Comparison of ENCODE assay signal across 27 cellular contexts in genomic region chr6:44397424-44398169, GRCh38. TPM values are rescaled to one million over a fixed set of nuclear protein-coding genes. Genes with fewer than 3 reads are reported as not detected.
A peak's percentile ranks its signal among the peaks of the same experiment; 100 is the strongest.
DNase-seq lines count a peak whose midpoint lies in the region; FAIRE-seq and TF ChIP-seq lines count a peak whose summit lies in the region.
"Had no signal": no experiment of that assay in that cellular context is flagged by ENCODE, and none has a peak within 500 bp of the region (broad histone marks: within the 10 kb centered on the region; RNA-seq: fewer than 3 reads in every experiment).

No MANE protein-coding gene starts in this region.

- peaks cover 32% of the 10 kb centered on the region for H3K79me2 ChIP-seq in SK-N-SH (ENCODE audit: insufficient read depth)

- no peak overlapping the region for H3K27ac Mint-ChIP-seq in MCF 10A (ENCODE audit: low read depth, unreplicated experiment)
- H3K27ac Mint-ChIP-seq: activated naive CD4-positive, alpha-beta T cell treated with anti-CD3 and anti-CD28 coated beads, Interleukin-2, amount 10 ng/mL, durations not matched to agents 7 days and 5 days; activated T-cell treated with anti-CD3 and anti-CD28 coated beads, Interleukin-2, amount 50 U/mL, for 72 hours had no signal

- TF ChIP-seq RAD21 in SK-N-SH (IDR thresholded peaks at IDR 0.05; ENCODE audit: low read length): peak; percentile 8; the same call in 1 of the 2 replicates

- peaks cover 73% of the 10 kb centered on the region for H3K36me3 Mint-ChIP-seq in MCF 10A (ENCODE audit: insufficient read depth, unreplicated experiment)

- no peaks in the 10 kb centered on the region for H3K9me2 ChIP-seq in SK-N-SH

- TF ChIP-seq CTCF in MCF 10A (IDR thresholded peaks at IDR 0.05; ENCODE audit: unreplicated experiment) (no peak), breast epithelium (IDR thresholded peaks at IDR 0.05) (no peak), SK-N-SH (IDR thresholded peaks at IDR 0.05) (peak; percentile 16; the same call in 1 of the 2 replicates), left ventricle myocardium inferior (IDR thresholded peaks at IDR 0.05; ENCODE audit: borderline replicate concordance) (no peak)

- TF ChIP-seq POLR2A in breast epithelium (IDR thresholded peaks at IDR 0.05) (no peak), GM12891 (IDR thresholded peaks at IDR 0.05; ENCODE audit: low read depth, low read length) (no peak)

- POLR2A ChIA-PET in MCF 10A (lab: Yijun Ruan, JAX): interaction anchor here (1.0 kb wide), 1 partner anchor 10 kb away, joined by 6 read pairs; the partner anchor contains the start of gene CDC5L
- POLR2A ChIA-PET in SK-N-SH (lab: Yijun Ruan, JAX): interaction anchor here (1.4 kb wide), 1 partner anchor 10 kb away, joined by 4 read pairs; the partner anchor contains the start of gene CDC5L

- H3K4me3 ChIP-seq in breast epithelium (no peak overlapping the region), SK-N-SH (ENCODE audit: low read depth in 2 of 2, low read length in 1 of 2) (no peak overlapping the region), left ventricle myocardium inferior (no peak overlapping the region), MG63 (no peak overlapping the region)
- H3K4me3 ChIP-seq: BLaER1, mucosa of descending colon, smooth muscle cell, upper lobe of left lung had no signal

- 45% methylated on average over 1 of the region's 1 CpG for WGBS in SK-N-SH (ENCODE audit: low lambda C conversion rate)

- DNase-seq in MCF 10A (ENCODE audit: unreplicated experiment): no peak
- no peak for DNase-seq in breast epithelium (ENCODE audit: low spot score in 2 of 2)
- DNase-seq in SK-N-SH: peak; percentile 64
- no peak for DNase-seq in left ventricle myocardium inferior
- no peak for DNase-seq in stimulated activated CD4-positive, alpha-beta T cell treated with anti-CD3 and anti-CD28 coated beads, Interleukin-2, amount 100 ng/mL, for 48 hours
- no peak for DNase-seq in MG63
- no peak for DNase-seq in NOMO-1 treated with DMSO at 0.1 percent for 48 hours (lab: John Stamatoyannopoulos, UW; ENCODE audit: unreplicated experiment)
- no peak for DNase-seq in GM12891 (ENCODE audit: insufficient read length, low spot score)
- DNase-seq: activated naive CD4-positive, alpha-beta T cell treated with anti-CD3 and anti-CD28 coated beads, Interleukin-2, amount 10 ng/mL, durations not matched to agents 7 days and 5 days; activated T-cell treated with anti-CD3 and anti-CD28 coated beads, Interleukin-2, amount 50 U/mL, for 72 hours; cerebellar nuclear complex; mucosa of descending colon; NCI-H1930; NCI-H345; stimulated activated CD4-positive, alpha-beta T cell treated with anti-CD3 and anti-CD28 coated beads, Interleukin-4, amount 100 ng/mL, for 4 hours; SW 1271; upper lobe of left lung had no signal

- BruUV-seq in MCF 10A (replicated peaks; lab: Mats Ljungman, UMichigan): TSS peak; percentile 4

- peak overlapping the region in 1 of 2 donors; percentile 50 for H3K27ac ChIP-seq in breast epithelium
- H3K27ac ChIP-seq in SK-N-SH (ENCODE audit: low read depth in 2 of 2, low read length in 1 of 2): peak overlapping the region in 1 of 2 experiments; percentile 80; a peak in 3 of 4 replicates
- peak overlapping the region; percentile 44 for H3K27ac ChIP-seq in left ventricle myocardium inferior (replicated peaks)
- H3K27ac ChIP-seq: BLaER1, RWPE1, upper lobe of left lung had no signal

- no peaks in the 10 kb centered on the region for H3K27me3 ChIP-seq in breast epithelium
- no peaks in the 10 kb centered on the region for H3K27me3 ChIP-seq in SK-N-SH (ENCODE audit: insufficient read depth)
- no peaks in the 10 kb centered on the region for H3K27me3 ChIP-seq in left ventricle myocardium inferior (ENCODE audit: low read depth)
- no peaks in the 10 kb centered on the region for H3K27me3 ChIP-seq in MG63
- H3K27me3 ChIP-seq: BLaER1, upper lobe of left lung had no signal

- H3K4me2 ChIP-seq in SK-N-SH: no peak overlapping the region
- H3K4me2 ChIP-seq: BLaER1, smooth muscle cell had no signal

- no peak overlapping the region for H3K4me3 Mint-ChIP-seq in MCF 10A (ENCODE audit: unreplicated experiment)
- H3K4me3 Mint-ChIP-seq: activated naive CD4-positive, alpha-beta T cell treated with anti-CD3 and anti-CD28 coated beads, Interleukin-2, amount 10 ng/mL, durations not matched to agents 7 days and 5 days; activated T-cell treated with anti-CD3 and anti-CD28 coated beads, Interleukin-2, amount 50 U/mL, for 72 hours; neural crest cell had no signal

- no peaks in the 10 kb centered on the region for H3K4me1 Mint-ChIP-seq in MCF 10A (ENCODE audit: insufficient read depth, unreplicated experiment)
- H3K4me1 Mint-ChIP-seq: neural crest cell had no signal

- H3K36me3 ChIP-seq in breast epithelium (peaks cover 12% of the 10 kb centered on the region), SK-N-SH (replicated peaks in 1 of 2; ENCODE audit: control insufficient read depth in 1 of 2, insufficient read depth in 2 of 2, low read length in 1 of 2) (peaks cover 68 to 78% of the 10 kb centered on the region in 2 experiments), left ventricle myocardium inferior (peaks cover 72% of the 10 kb centered on the region), MG63 (peaks cover 91% of the 10 kb centered on the region)

- H3K9me3 ChIP-seq in breast epithelium (no peaks in the 10 kb centered on the region), SK-N-SH (no peaks in the 10 kb centered on the region), left ventricle myocardium inferior (replicated peaks) (no peaks in the 10 kb centered on the region), MG63 (no peaks in the 10 kb centered on the region)
- H3K9me3 ChIP-seq: mucosa of descending colon, upper lobe of left lung had no signal

- intact Hi-C loops in MCF 10A (cut with micrococcal nuclease): no loop called here
- intact Hi-C loops in breast epithelium (cut with DNase I; ENCODE audit: low total_unique reads): no loop called here
- intact Hi-C loops in left ventricle myocardium inferior (cut with micrococcal nuclease): no loop called here

- no peaks in the 10 kb centered on the region for H3K27me3 Mint-ChIP-seq in MCF 10A (ENCODE audit: insufficient read depth, unreplicated experiment)
- H3K27me3 Mint-ChIP-seq: activated naive CD4-positive, alpha-beta T cell treated with anti-CD3 and anti-CD28 coated beads, Interleukin-2, amount 10 ng/mL, durations not matched to agents 7 days and 5 days had no signal

- no peak overlapping the region for H3K9ac ChIP-seq in SK-N-SH
- H3K9ac ChIP-seq: BLaER1 had no signal

- no peaks in the 10 kb centered on the region for H4K20me1 ChIP-seq in SK-N-SH (ENCODE audit: insufficient read depth)

- peak in 1 of 2 experiments; percentile 67; a peak in 2 of 4 replicates for TF ChIP-seq EP300 in SK-N-SH (IDR thresholded peaks at IDR 0.05; ENCODE audit: borderline replicate concordance in 1 of 2, low read depth in 1 of 2, low read length in 1 of 2)

- no peak overlapping the region for H2AFZ ChIP-seq in SK-N-SH (ENCODE audit: low read depth)

- peaks cover 12% of the 10 kb centered on the region for H3F3A ChIP-seq in SK-N-SH (replicated peaks; ENCODE audit: insufficient read depth)

- FAIRE-seq in GM12891 (lab: Jason Lieb, UNC): no peak
- FAIRE-seq: D721Med, GM19239 had no signal

- H3K9me3 Mint-ChIP-seq in MCF 10A (ENCODE audit: unreplicated experiment): no peaks in the 10 kb centered on the region
- H3K9me3 Mint-ChIP-seq: activated naive CD4-positive, alpha-beta T cell treated with anti-CD3 and anti-CD28 coated beads, Interleukin-2, amount 10 ng/mL, durations not matched to agents 7 days and 5 days; neural crest cell had no signal

- CTCF ChIA-PET in MCF 10A (lab: Yijun Ruan, JAX) (interaction anchor here (0.6 to 1.5 kb wide), 7 partner anchors 9 to 72 kb away, joined by 3 to 6 read pairs (median 4); no protein-coding TSS in a partner anchor), SK-N-SH (lab: Yijun Ruan, JAX) (interaction anchor here (0.7 to 2.6 kb wide), 11 partner anchors 11 to 151 kb away, joined by 3 to 11 read pairs (median 3); partner anchors contain the start of gene CDC5L)

- H3K4me1 ChIP-seq in breast epithelium: no peaks in the 10 kb centered on the region
- peaks cover 0 to 10% of the 10 kb centered on the region in 2 experiments; a peak in 3 of 4 replicates for H3K4me1 ChIP-seq in SK-N-SH (ENCODE audit: control insufficient read depth in 1 of 2, insufficient read depth in 2 of 2, low read depth in 1 of 2, low read length in 1 of 2)
- peaks cover 43% of the 10 kb centered on the region for H3K4me1 ChIP-seq in left ventricle myocardium inferior
- H3K4me1 ChIP-seq: BLaER1, upper lobe of left lung had no signal

TF ChIP-seq in SK-N-SH, 30 proteins besides CTCF, POLR2A, EP300 and RAD21 (continues in another document):
- TF ChIP-seq RFX5 (IDR thresholded peaks at IDR 0.05; ENCODE audit: low read length): no peak
- TF ChIP-seq MAX (IDR thresholded peaks at IDR 0.05; ENCODE audit: low read depth): no peak
- no peak for TF ChIP-seq MXI1 (IDR thresholded peaks at IDR 0.05; ENCODE audit: low read depth, low read length)
- no peak for TF ChIP-seq JUND (IDR thresholded peaks at IDR 0.05)
- TF ChIP-seq FOXJ3 (CRISPR knock-in tag; IDR thresholded peaks at IDR 0.05): no peak

TF ChIP-seq in GM12891, 5 proteins besides CTCF, POLR2A, EP300 and RAD21:
- no peak for TF ChIP-seq TAF1 (IDR thresholded peaks at IDR 0.05; ENCODE audit: low read depth, low read length)
- no peak for TF ChIP-seq SPI1 (IDR thresholded peaks at IDR 0.05; ENCODE audit: low read depth, low read length)
- no peak for TF ChIP-seq POLR2AphosphoS5 (IDR thresholded peaks at IDR 0.05; ENCODE audit: low read depth, low read length)
- no peak for TF ChIP-seq POU2F2 (IDR thresholded peaks at IDR 0.05; ENCODE audit: low read depth, low read length)
- TF ChIP-seq PAX5 (IDR thresholded peaks at IDR 0.05; ENCODE audit: insufficient read depth, low read length, severe bottlenecking): no peak

RNA-seq across cellular contexts. Expression of gene CDC5L, which starts 10.1 kb away (rescaled TPM):
- 23.1 and 26.4 TPM in 2 replicates for total RNA-seq in MCF 10A (2022)
- total RNA-seq in breast epithelium: 10 to 100 TPM; 21.1 to 29.1 (median 22.0) TPM
- polyA plus RNA-seq in SK-N-SH (2012; rRNA removed): 6.0 and 7.3 TPM in 2 replicates
- 8.3 and 9.5 TPM in 2 replicates for polyA plus RNA-seq in SK-N-SH (2012; cell fraction: cytosol; rRNA removed)
- 3.1 and 5.9 TPM in 2 replicates for polyA plus RNA-seq in SK-N-SH (2012; cell fraction: nucleus; rRNA removed)
- 20.0 TPM for total RNA-seq in left ventricle myocardium inferior
- 89.6 and 116 TPM in 2 replicates for total RNA-seq in MG63 (2014; rRNA removed; shearing (Covaris generic); ENCODE audit: low replicate concordance)
- polyA plus RNA-seq in GM12891 (2012; ENCODE audit: low read depth, missing spikeins): 10.2 TPM

RNA-seq across cellular contexts. Expression of gene SPATS1, which starts 55.1 kb away (rescaled TPM):
- total RNA-seq in MCF 10A (2022) (not detected in 2 replicates), breast epithelium (not detected), left ventricle myocardium inferior (not detected)
- polyA plus RNA-seq in SK-N-SH (2012; rRNA removed): not detected in 2 replicates
- polyA plus RNA-seq in SK-N-SH (2012; cell fraction: cytosol; rRNA removed): not detected in 2 replicates
- polyA plus RNA-seq in SK-N-SH (2012; cell fraction: nucleus; rRNA removed): not detected in 2 replicates
- total RNA-seq in MG63 (2014; rRNA removed; shearing (Covaris generic); ENCODE audit: low replicate concordance): not detected in 2 replicates
- polyA plus RNA-seq in GM12891 (2012; ENCODE audit: low read depth, missing spikeins): not detected
- total RNA-seq: A172; activated CD8-positive, alpha-beta memory T cell treated with anti-CD3 and anti-CD28 coated beads for 36 hours; activated T-cell treated with anti-CD3 and anti-CD28 coated beads, Interleukin-2, amount 50 U/mL, for 72 hours; left lobe of liver; mucosa of descending colon; neural crest cell; pulmonary artery endothelial cell; smooth muscle cell had no signal
- polyA plus RNA-seq: smooth muscle cell had no signal
